33 cellular contexts compared by ENCODE assay signal in genomic region chr2:147211484-147211883, GRCh38.
"Had no signal": no experiment of that assay in that cellular context is flagged by ENCODE, and none has a peak within 500 bp of the region (broad histone marks: within the 10 kb centered on the region; RNA-seq: fewer than 3 reads in every experiment).

No MANE protein-coding gene starts in this region.

- H3K9me3 ChIP-seq: ascending aorta had no signal

- H3K36me3 ChIP-seq: ascending aorta, esophagus muscularis mucosa, WERI-Rb-1 had no signal

- H3K27ac Mint-ChIP-seq: activated B cell treated with CpG ODN at 0.5 μM for 24 hours; activated CD4-positive, alpha-beta memory T cell treated with anti-CD3 and anti-CD28 coated beads for 36 hours; activated CD8-positive, alpha-beta memory T cell treated with anti-CD3 and anti-CD28 coated beads, Interleukin-2, amount 10 ng/mL, durations not matched to agents 7 days and 5 days; activated CD8-positive, alpha-beta T cell treated with anti-CD3 and anti-CD28 coated beads, Interleukin-2, amount 10 ng/mL, durations not matched to agents 7 days and 5 days; activated naive CD4-positive, alpha-beta T cell treated with anti-CD3 and anti-CD28 coated beads, Interleukin-2, amount 10 ng/mL, durations not matched to agents 7 days and 5 days; activated naive CD4-positive, alpha-beta T cell treated with anti-CD3 and anti-CD28 coated beads, Interleukin-2, amount 50 U/mL, for 72 hours; activated naive CD8-positive, alpha-beta T cell treated with anti-CD3 and anti-CD28 coated beads, Interleukin-2, amount 10 ng/mL, durations not matched to agents 7 days and 5 days; activated T-helper 1 cell treated with anti-CD3 and anti-CD28 coated beads, Interleukin-12 subunit alpha, Interleukin-12 subunit beta, Interleukin-2, Interleukin-4 antibody, amounts not matched to agents 30 ng/mL and 10 ng/mL and 1 ng/mL, durations not matched to agents 14 hours and 24 hours and 36 hours; T-helper 17 cell; T-helper 2 cell treated with Interferon-gamma antibody and Interleukin-4, amounts not matched to agents 5 μg/mL and 100 μg/mL, for 36 hours had no signal

- H3K4me3 ChIP-seq: ascending aorta, esophagus muscularis mucosa had no signal

- H3K4me1 Mint-ChIP-seq: activated B cell treated with CpG ODN at 0.5 μM for 24 hours; activated CD8-positive, alpha-beta memory T cell treated with anti-CD3 and anti-CD28 coated beads, Interleukin-2, amount 10 ng/mL, durations not matched to agents 7 days and 5 days; activated naive CD4-positive, alpha-beta T cell treated with anti-CD3 and anti-CD28 coated beads, Interleukin-2, amount 10 ng/mL, durations not matched to agents 7 days and 5 days; activated naive CD8-positive, alpha-beta T cell treated with anti-CD3 and anti-CD28 coated beads, Interleukin-2, amount 10 ng/mL, durations not matched to agents 7 days and 5 days; T-helper 17 cell had no signal

- H3K27ac ChIP-seq: ascending aorta, esophagus muscularis mucosa, WERI-Rb-1 had no signal

- DNase-seq: activated B cell treated with CpG ODN at 0.5 μM for 24 hours; activated CD4-positive, alpha-beta memory T cell treated with anti-CD3 and anti-CD28 coated beads for 36 hours; activated CD4-positive, alpha-beta T cell treated with anti-CD3 and anti-CD28 coated beads for 48 hours; activated CD8-positive, alpha-beta memory T cell treated with anti-CD3 and anti-CD28 coated beads, Interleukin-2, amount 10 ng/mL, durations not matched to agents 7 days and 5 days; activated CD8-positive, alpha-beta memory T cell treated with anti-CD3 and anti-CD28 coated beads, Interleukin-2, amount 50 U/mL, for 4 hours; activated CD8-positive, alpha-beta T cell treated with anti-CD3 and anti-CD28 coated beads, Interleukin-2, amount 10 ng/mL, durations not matched to agents 7 days and 5 days; activated gamma-delta T cell; activated naive CD4-positive, alpha-beta T cell; activated naive CD4-positive, alpha-beta T cell treated with anti-CD3 and anti-CD28 coated beads, Interleukin-2, amount 10 ng/mL, durations not matched to agents 7 days and 5 days; activated naive CD8-positive, alpha-beta T cell treated with anti-CD3 and anti-CD28 coated beads, Interleukin-2, amount 10 ng/mL, durations not matched to agents 7 days and 5 days; activated T-cell treated with anti-CD3 and anti-CD28 coated beads, Interleukin-2, amount 50 U/mL, for 1 hour; activated T-cell treated with anti-CD3 and anti-CD28 coated beads, Interleukin-2, amount 50 U/mL, for 48 hours; caudate nucleus; cortex of kidney; dermis blood vessel endothelial cell; effector CD4-positive, alpha-beta T cell; erythroblast; head of caudate nucleus; T-helper 1 cell; T-helper 17 cell; T1000; WERI-Rb-1 had no signal

- H3K4me3 Mint-ChIP-seq: activated B cell treated with CpG ODN at 0.5 μM for 24 hours; activated CD4-positive, alpha-beta memory T cell treated with anti-CD3 and anti-CD28 coated beads for 36 hours; activated CD8-positive, alpha-beta memory T cell treated with anti-CD3 and anti-CD28 coated beads, Interleukin-2, amount 10 ng/mL, durations not matched to agents 7 days and 5 days; activated CD8-positive, alpha-beta T cell treated with anti-CD3 and anti-CD28 coated beads, Interleukin-2, amount 10 ng/mL, durations not matched to agents 7 days and 5 days; activated naive CD4-positive, alpha-beta T cell treated with anti-CD3 and anti-CD28 coated beads, Interleukin-2, amount 10 ng/mL, durations not matched to agents 7 days and 5 days; activated naive CD8-positive, alpha-beta T cell treated with anti-CD3 and anti-CD28 coated beads, Interleukin-2, amount 10 ng/mL, durations not matched to agents 7 days and 5 days; activated T-helper 1 cell treated with anti-CD3 and anti-CD28 coated beads, Interleukin-12 subunit alpha, Interleukin-12 subunit beta, Interleukin-2, Interleukin-4 antibody, amounts not matched to agents 30 ng/mL and 10 ng/mL and 1 ng/mL, durations not matched to agents 14 hours and 24 hours and 36 hours; brain; T-helper 17 cell; T-helper 2 cell treated with Interferon-gamma antibody and Interleukin-4, amounts not matched to agents 5 μg/mL and 100 μg/mL, for 36 hours had no signal

- H3K36me3 Mint-ChIP-seq: activated CD8-positive, alpha-beta memory T cell treated with anti-CD3 and anti-CD28 coated beads, Interleukin-2, amount 10 ng/mL, durations not matched to agents 7 days and 5 days; activated naive CD4-positive, alpha-beta T cell treated with anti-CD3 and anti-CD28 coated beads, Interleukin-2, amount 10 ng/mL, durations not matched to agents 7 days and 5 days; activated naive CD8-positive, alpha-beta T cell treated with anti-CD3 and anti-CD28 coated beads, Interleukin-2, amount 10 ng/mL, durations not matched to agents 7 days and 5 days had no signal

- H3K4me1 ChIP-seq: ascending aorta, esophagus muscularis mucosa had no signal

- ATAC-seq: activated CD4-positive, CD25-positive, alpha-beta regulatory T cell treated with anti-CD3 and anti-CD28 coated beads, Interleukin-2, amount 50 U/mL, for 24 hours; activated CD8-positive, alpha-beta memory T cell treated with anti-CD3 and anti-CD28 coated beads, Interleukin-2, amount 10 ng/mL, durations not matched to agents 7 days and 5 days; activated CD8-positive, alpha-beta T cell treated with anti-CD3 and anti-CD28 coated beads, Interleukin-2, amount 10 ng/mL, durations not matched to agents 7 days and 5 days; T-helper 17 cell had no signal

- H3K9me3 Mint-ChIP-seq: T-helper 2 cell treated with Interferon-gamma antibody and Interleukin-4, amounts not matched to agents 5 μg/mL and 100 μg/mL, for 36 hours had no signal

- H3K27me3 Mint-ChIP-seq: activated B cell treated with CpG ODN at 0.5 μM for 24 hours; activated CD4-positive, alpha-beta memory T cell treated with anti-CD3 and anti-CD28 coated beads for 36 hours; activated CD8-positive, alpha-beta memory T cell treated with anti-CD3 and anti-CD28 coated beads, Interleukin-2, amount 10 ng/mL, durations not matched to agents 7 days and 5 days; activated naive CD4-positive, alpha-beta T cell treated with anti-CD3 and anti-CD28 coated beads, Interleukin-2, amount 10 ng/mL, durations not matched to agents 7 days and 5 days; T-helper 17 cell had no signal

- FAIRE-seq: colon, endometrium, endothelial cell of umbilical vein, frontal cortex had no signal

- H3K27me3 ChIP-seq: ascending aorta, esophagus muscularis mucosa had no signal
